In the genomic region with DNA sequence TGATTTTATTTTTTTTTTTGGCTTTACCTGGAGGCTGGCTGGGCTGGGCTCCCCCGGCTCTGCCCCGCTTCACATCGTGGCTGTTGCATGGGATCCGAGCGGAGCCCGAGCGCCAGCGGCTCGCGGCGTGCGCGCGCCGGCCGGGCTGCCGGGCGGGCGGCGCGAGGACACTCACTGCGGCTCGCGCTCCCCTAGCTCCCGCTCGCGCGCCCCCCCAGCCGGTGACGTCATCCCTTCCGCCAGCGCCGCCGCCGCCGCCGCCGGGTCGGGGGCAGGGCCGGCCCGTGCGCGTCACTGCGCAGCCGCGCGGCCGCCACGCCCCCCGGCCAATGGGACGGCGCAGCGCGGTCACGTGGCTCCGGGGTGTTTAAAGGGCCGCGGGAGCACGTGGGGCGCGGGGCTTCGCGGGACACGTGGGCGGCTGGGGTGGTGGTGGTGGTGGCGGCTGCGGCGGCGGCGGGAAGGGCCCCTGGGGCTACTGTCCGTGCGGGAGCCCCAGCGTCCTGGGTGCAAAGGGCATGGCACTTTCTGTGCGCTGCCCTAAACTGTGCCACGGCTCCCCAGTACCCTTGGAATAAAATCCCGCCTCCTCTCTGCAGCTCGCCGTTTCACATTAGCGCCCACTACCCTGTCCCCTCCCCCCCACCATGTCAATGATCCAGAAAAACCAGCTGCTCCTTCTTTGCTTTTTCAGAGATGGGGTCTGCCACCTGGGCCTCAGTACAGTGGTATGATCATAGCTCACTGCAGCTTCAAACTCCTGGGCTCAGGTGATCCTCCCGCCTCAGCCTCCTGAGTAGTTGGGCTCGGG, we compare ENCODE assay signal across 1 cellular context.
TF ChIP-seq lines count a peak whose summit lies in the region.

A gene (minus strand): TSS at position 176 of the 811 bp plus-strand sequence. CDS start 54,672 bp downstream, outside the sequence.

TF ChIP-seq in IMR-90, 13 proteins besides CTCF, POLR2A, EP300 and RAD21:
- TF ChIP-seq, protein P1, sequence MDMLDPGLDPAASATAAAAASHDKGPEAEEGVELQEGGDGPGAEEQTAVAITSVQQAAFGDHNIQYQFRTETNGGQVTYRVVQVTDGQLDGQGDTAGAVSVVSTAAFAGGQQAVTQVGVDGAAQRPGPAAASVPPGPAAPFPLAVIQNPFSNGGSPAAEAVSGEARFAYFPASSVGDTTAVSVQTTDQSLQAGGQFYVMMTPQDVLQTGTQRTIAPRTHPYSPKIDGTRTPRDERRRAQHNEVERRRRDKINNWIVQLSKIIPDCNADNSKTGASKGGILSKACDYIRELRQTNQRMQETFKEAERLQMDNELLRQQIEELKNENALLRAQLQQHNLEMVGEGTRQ (IDR thresholded peaks at IDR 0.05; ENCODE audit: low read depth, low read length), result peak; percentile 98
- TF ChIP-seq FOS (IDR thresholded peaks at IDR 0.05; ENCODE audit: low read depth, low read length) (no peak), CHD1 (IDR thresholded peaks at IDR 0.05; ENCODE audit: low read depth, low read length) (no peak), MAFK (IDR thresholded peaks at IDR 0.05; ENCODE audit: low read depth, low read length) (no peak), MAZ (IDR thresholded peaks at IDR 0.05; ENCODE audit: borderline replicate concordance, low read depth, low read length) (peak; percentile 96; the same call in 1 of the 2 replicates), BHLHE40 (IDR thresholded peaks at IDR 0.05; ENCODE audit: low read depth, low read length) (peak; percentile 69; the same call in 1 of the 2 replicates)
TF ChIP-seq in IMR-90: peak in this region for 3.
